1 cellular context compared by ENCODE assay signal in the genomic region with DNA sequence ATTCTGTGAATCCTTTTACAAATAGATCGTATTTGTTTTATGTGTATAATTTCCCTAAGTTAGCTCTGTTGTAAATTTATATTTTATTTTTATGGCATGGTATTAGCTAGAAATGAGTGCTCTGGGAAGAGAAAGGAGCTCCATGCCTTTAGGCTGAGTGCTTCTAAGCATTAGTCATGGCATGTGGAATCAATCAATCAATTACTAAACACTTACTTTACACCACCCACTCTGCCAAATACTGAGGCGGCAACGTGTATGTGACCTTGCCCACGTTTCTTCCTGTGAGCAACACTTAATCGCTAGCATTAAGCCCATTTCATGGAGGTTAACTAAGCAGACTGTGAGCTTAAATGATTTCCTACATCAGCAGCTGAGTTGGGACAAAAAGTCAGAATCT.
A peak's percentile ranks its signal among the peaks of the same experiment; 100 is the strongest.
TF ChIP-seq lines count a peak whose summit lies in the region.

No MANE protein-coding gene starts in this region.

TF ChIP-seq in SK-N-SH treated with all-trans-retinoic acid at 6 μM for 48 hours, 23 proteins besides CTCF, POLR2A, EP300 and RAD21:
- no peak for TF ChIP-seq ZFP30 (CRISPR knock-in tag; IDR thresholded peaks at IDR 0.05)
- TF ChIP-seq OSR1 (CRISPR knock-in tag; IDR thresholded peaks at IDR 0.05) = no peak
- TF ChIP-seq ZNF8 (CRISPR knock-in tag; IDR thresholded peaks at IDR 0.05) = no peak
- TF ChIP-seq, protein P1, sequence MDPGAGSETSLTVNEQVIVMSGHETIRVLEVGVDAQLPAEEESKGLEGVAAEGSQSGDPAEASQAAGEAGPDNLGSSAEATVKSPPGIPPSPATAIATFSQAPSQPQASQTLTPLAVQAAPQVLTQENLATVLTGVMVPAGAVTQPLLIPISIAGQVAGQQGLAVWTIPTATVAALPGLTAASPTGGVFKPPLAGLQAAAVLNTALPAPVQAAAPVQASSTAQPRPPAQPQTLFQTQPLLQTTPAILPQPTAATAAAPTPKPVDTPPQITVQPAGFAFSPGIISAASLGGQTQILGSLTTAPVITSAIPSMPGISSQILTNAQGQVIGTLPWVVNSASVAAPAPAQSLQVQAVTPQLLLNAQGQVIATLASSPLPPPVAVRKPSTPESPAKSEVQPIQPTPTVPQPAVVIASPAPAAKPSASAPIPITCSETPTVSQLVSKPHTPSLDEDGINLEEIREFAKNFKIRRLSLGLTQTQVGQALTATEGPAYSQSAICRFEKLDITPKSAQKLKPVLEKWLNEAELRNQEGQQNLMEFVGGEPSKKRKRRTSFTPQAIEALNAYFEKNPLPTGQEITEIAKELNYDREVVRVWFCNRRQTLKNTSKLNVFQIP (CRISPR knock-in tag; IDR thresholded peaks at IDR 0.05; ENCODE audit: borderline replicate concordance, low read depth) = peak; percentile 42; the same call in 1 of the 2 replicates
- TF ChIP-seq, protein P2, sequence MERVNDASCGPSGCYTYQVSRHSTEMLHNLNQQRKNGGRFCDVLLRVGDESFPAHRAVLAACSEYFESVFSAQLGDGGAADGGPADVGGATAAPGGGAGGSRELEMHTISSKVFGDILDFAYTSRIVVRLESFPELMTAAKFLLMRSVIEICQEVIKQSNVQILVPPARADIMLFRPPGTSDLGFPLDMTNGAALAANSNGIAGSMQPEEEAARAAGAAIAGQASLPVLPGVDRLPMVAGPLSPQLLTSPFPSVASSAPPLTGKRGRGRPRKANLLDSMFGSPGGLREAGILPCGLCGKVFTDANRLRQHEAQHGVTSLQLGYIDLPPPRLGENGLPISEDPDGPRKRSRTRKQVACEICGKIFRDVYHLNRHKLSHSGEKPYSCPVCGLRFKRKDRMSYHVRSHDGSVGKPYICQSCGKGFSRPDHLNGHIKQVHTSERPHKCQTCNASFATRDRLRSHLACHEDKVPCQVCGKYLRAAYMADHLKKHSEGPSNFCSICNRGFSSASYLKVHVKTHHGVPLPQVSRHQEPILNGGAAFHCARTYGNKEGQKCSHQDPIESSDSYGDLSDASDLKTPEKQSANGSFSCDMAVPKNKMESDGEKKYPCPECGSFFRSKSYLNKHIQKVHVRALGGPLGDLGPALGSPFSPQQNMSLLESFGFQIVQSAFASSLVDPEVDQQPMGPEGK (CRISPR knock-in tag; IDR thresholded peaks at IDR 0.05; ENCODE audit: borderline replicate concordance) = no peak
- no peak for TF ChIP-seq GLIS3 (CRISPR knock-in tag; IDR thresholded peaks at IDR 0.05)
TF ChIP-seq in SK-N-SH treated with all-trans-retinoic acid at 6 μM for 48 hours: peak in this region for 1.
